In genomic region chr11:69295995-69296889, GRCh38 we compare ENCODE assay signal across 8 cellular contexts. TPM values are rescaled to one million over a fixed set of nuclear protein-coding genes. Genes with fewer than 3 reads are reported as not detected.
DNase-seq lines count a peak whose midpoint lies in the region; ATAC-seq, FAIRE-seq and TF ChIP-seq lines count a peak whose summit lies in the region.

No MANE protein-coding gene starts in this region.

- ATAC-seq in GM12878 (no peak), lung (ENCODE audit: insufficient read depth, low FRiP score) (no peak), HG02588 (IDR thresholded peaks at IDR 0.05; ENCODE audit: unreplicated experiment) (no peak), GM19328 (IDR thresholded peaks at IDR 0.05; ENCODE audit: unreplicated experiment) (no peak), GM21423 (IDR thresholded peaks at IDR 0.05; ENCODE audit: unreplicated experiment) (no peak)

- H2AFZ ChIP-seq in GM12878 (ENCODE audit: control insufficient read depth, low read depth, low read length): no peak overlapping the region; the same call in 1 of the 2 replicates

- H3K4me1 ChIP-seq in GM12878 (ENCODE audit: control insufficient read depth, insufficient read depth, low read length) (peaks cover 32% of the 10 kb centered on the region), lung (ENCODE audit: control insufficient read depth in 2 of 2, insufficient read depth in 2 of 2, low read length in 2 of 2) (peaks cover 0 to 64% of the 10 kb centered on the region in 2 donors), prostate gland (replicated peaks) (no peaks in the 10 kb centered on the region)

- H3K9ac ChIP-seq in GM12878 (ENCODE audit: control insufficient read depth, insufficient read depth, low read length): 0 out of 2 replicates have a peak overlapping the region, but pooled peaks have one; percentile 32

- in situ Hi-C loops in GM12878 (cut with MboI): no loop called here

- no peak for TF ChIP-seq RAD21 in GM12878 (IDR thresholded peaks at IDR 0.05; ENCODE audit: insufficient read depth, low read depth, low read length)

- H3K4me3 ChIP-seq in GM12878: peak overlapping the region; percentile 16; the same call in 1 of the 2 replicates
- no peak overlapping the region for H3K4me3 ChIP-seq in lung
- no peak overlapping the region for H3K4me3 ChIP-seq in prostate gland

- H3K27me3 ChIP-seq in GM12878 (replicated peaks in 1 of 2; ENCODE audit: control insufficient read depth in 2 of 2, insufficient read depth in 2 of 2, low read length in 1 of 2) (no peaks in the 10 kb centered on the region), lung (ENCODE audit: control insufficient read depth, insufficient read depth) (no peaks in the 10 kb centered on the region), prostate gland (replicated peaks; ENCODE audit: insufficient read depth) (no peaks in the 10 kb centered on the region)

- CTCF ChIA-PET in GM12878 (lab: Yijun Ruan, JAX): interaction anchor here (0.7 to 2.1 kb wide), 9 partner anchors 16 to 375 kb away, joined by 3 to 10 read pairs (median 4); no protein-coding TSS in a partner anchor

- intact Hi-C loops in GM12878 (cut with micrococcal nuclease; ENCODE audit: unreplicated experiment) (loop anchor here (2.0 to 5.0 kb wide), 4 partner anchors 129 to 454 kb away; partner anchors contain the start of gene CPT1A), prostate gland (cut with DNase I) (loop anchor here (10.0 kb wide), 1 partner anchor 169 kb away; no protein-coding TSS in a partner anchor)

- BruUV-seq in GM12878 (replicated peaks; lab: Mats Ljungman, UMichigan): no TSS peak

- TF ChIP-seq POLR2A in GM12878 (IDR thresholded peaks at IDR 0.05; ENCODE audit: low read depth, low read length) (no peak), prostate gland (IDR thresholded peaks at IDR 0.05) (no peak)

- POLR2A ChIA-PET in GM12878 (lab: Charles Lee): interaction anchor here (1.0 to 1.8 kb wide), 3 partner anchors 16 to 37 kb away, joined by 3 to 9 read pairs (median 6); no protein-coding TSS in a partner anchor

- no peaks in the 10 kb centered on the region for H4K20me1 ChIP-seq in GM12878 (ENCODE audit: control insufficient read depth, insufficient read depth)

- SMC1A ChIA-PET in GM12878 (lab: Charles Lee; ENCODE audit: uncharacterized antibody, unreplicated experiment): interaction anchor here (0.7 to 3.9 kb wide), 19 partner anchors 8 to 346 kb away, joined by 3 to 31 read pairs (median 5); partner anchors contain the start of genes CCND1 and SMIM38

- H3K36me3 ChIP-seq in GM12878 (ENCODE audit: control insufficient read depth in 2 of 2, insufficient read depth in 2 of 2, low read length in 1 of 2) (no peaks in the 10 kb centered on the region), lung (ENCODE audit: control insufficient read depth in 2 of 2, insufficient read depth in 2 of 2, low read length in 2 of 2) (no peaks in the 10 kb centered on the region), prostate gland (no peaks in the 10 kb centered on the region)

- 56% methylated on average over 18 of the region's 18 CpGs for WGBS in GM12878 (ENCODE audit: insufficient coverage, insufficient replicate concordance, low lambda C conversion rate, missing lambda C conversion rate)
- WGBS in lung, 2 donors: 69 to 75% methylated on average over 17 to 18 of the region's 18 CpGs
- WGBS in prostate gland: 86% methylated on average over 18 of the region's 18 CpGs

- peak overlapping the region; percentile 93 for H3K4me2 ChIP-seq in GM12878 (ENCODE audit: control insufficient read depth, insufficient read depth)

- H3K27ac ChIP-seq in GM12878 (ENCODE audit: control insufficient read depth, insufficient read depth) (peak overlapping the region; percentile 89), lung (ENCODE audit: low read depth in 1 of 2, low read length in 1 of 2) (peak overlapping the region; percentile 81 to 98), prostate gland (no peak overlapping the region)

- FAIRE-seq in GM12878 (lab: Jason Lieb, UNC): no peak

- TF ChIP-seq CTCF in GM12878 (IDR thresholded peaks at IDR 0.05 in 2 of 3, conservative IDR thresholded peaks at IDR 0.05 in 1 of 3; ENCODE audit: control insufficient read depth in 2 of 3, extremely low read depth in 1 of 3, insufficient read depth in 1 of 3, low read depth in 3 of 3, low read length in 3 of 3): no peak
- no peak for TF ChIP-seq CTCF in lung (IDR thresholded peaks at IDR 0.05; ENCODE audit: control extremely low read depth, extremely low read depth)
- TF ChIP-seq CTCF in prostate gland (IDR thresholded peaks at IDR 0.05): no peak

- DNase-seq in AG20443 (ENCODE audit: low spot score) (peak; percentile 82), Kasumi-1 (lab: John Stamatoyannopoulos, UW) (peak; percentile 46 to 61), GM12878 (ENCODE audit: low read depth, low spot score) (no peak), lung (ENCODE audit: low spot score) (peak; percentile 63), prostate gland (ENCODE audit: low spot score) (no peak)

- H3K9me3 ChIP-seq in GM12878 (replicated peaks; ENCODE audit: control insufficient read depth, insufficient read depth, low read length) (no peaks in the 10 kb centered on the region; the same call in 2 of the 3 replicates), lung (ENCODE audit: control insufficient read depth in 2 of 2, insufficient read depth in 1 of 2, low read length in 1 of 2) (no peaks in the 10 kb centered on the region), prostate gland (no peaks in the 10 kb centered on the region)

- RAD21 ChIA-PET in GM12878 (lab: Charles Lee; ENCODE audit: unreplicated experiment): interaction anchor here (0.6 to 4.1 kb wide), 21 partner anchors 9 to 374 kb away, joined by 3 to 28 read pairs (median 6); partner anchors contain the start of gene SMIM38

- TF ChIP-seq EP300 in GM12878 (IDR thresholded peaks at IDR 0.05; ENCODE audit: borderline replicate concordance in 1 of 2, control insufficient read depth in 1 of 2, low read depth in 2 of 2, low read length in 2 of 2): no peak

- no peaks in the 10 kb centered on the region for H3K79me2 ChIP-seq in GM12878 (ENCODE audit: control insufficient read depth, insufficient read depth, low read length)

TF ChIP-seq in GM12878, 131 proteins besides CTCF, POLR2A, EP300 and RAD21 (continues in another document):
- no peak for TF ChIP-seq GABPA (IDR thresholded peaks at IDR 0.05; ENCODE audit: low read depth)
- no peak for TF ChIP-seq WRNIP1 (IDR thresholded peaks at IDR 0.05; ENCODE audit: borderline replicate concordance, low read depth, low read length)
- TF ChIP-seq E2F4 (IDR thresholded peaks at IDR 0.05; ENCODE audit: low read depth, low read length): no peak
- TF ChIP-seq YY1 (IDR thresholded peaks at IDR 0.05; ENCODE audit: low read depth, low read length): no peak
- TF ChIP-seq BACH1 (IDR thresholded peaks at IDR 0.05; ENCODE audit: borderline replicate concordance): no peak
- no peak for TF ChIP-seq TAF1 (IDR thresholded peaks at IDR 0.05; ENCODE audit: borderline replicate concordance, low read depth, low read length)
- no peak for TF ChIP-seq SIN3A (IDR thresholded peaks at IDR 0.05; ENCODE audit: low read depth, low read length)
- TF ChIP-seq E2F8 (IDR thresholded peaks at IDR 0.05; ENCODE audit: low read depth, partially characterized antibody): no peak

RNA-seq across cellular contexts. Expression of gene MYEOV, which starts 2.3 kb away (rescaled TPM):
- 0.63 and 2.6 TPM in 2 replicates for total RNA-seq in GM12878 (2013; cell fraction: nucleolus; rRNA removed)
- 0.40 TPM in 1 of 2 replicates, not detected in the other for total RNA-seq in GM12878 (2014; rRNA removed)
- total RNA-seq in GM12878 (2014; rRNA removed; fragmentation: Illumina TruSeq; extraction: Trizol): 0.13 TPM in 1 of 2 replicates, not detected in the other
- total RNA-seq in GM12878 (2021): 0.18 and 0.53 TPM in 2 replicates
- 0.10 TPM for polyA plus RNA-seq in GM12878 (2011; ENCODE audit: low read depth)
- polyA plus RNA-seq in GM12878 (2011; rRNA removed): 0.26 and 0.72 TPM in 2 replicates
- polyA plus RNA-seq in GM12878 (2011; cell fraction: cytosol; rRNA removed): 0.30 and 0.33 TPM in 2 replicates
- polyA plus RNA-seq in GM12878 (2011; cell fraction: nucleus; rRNA removed): 0.44 and 0.73 TPM in 2 replicates
- polyA plus RNA-seq in GM12878 (2012): 0.52 and 0.55 TPM in 2 replicates
- polyA plus RNA-seq in GM12878 (2014; fragmentation: Illumina TruSeq; extraction: Trizol): 0.40 and 0.51 TPM in 2 replicates
- polyA plus RNA-seq in GM12878 (2014; fragmentation: Nextera tagmentation; extraction: Ambion mirVana): under 1 TPM in 1 of 2 experiments, not detected in 1; 0.05 TPM
- 0.19 and 0.29 TPM in 2 replicates for polyA plus RNA-seq in GM12878 (2014; rRNA removed)
- not detected for polyA plus RNA-seq in GM12878 (2016; fragmentation: Nextera tagmentation; extraction: Ambion mirVana)
- 0.22 and 0.57 TPM in 2 replicates for polyA minus RNA-seq in GM12878 (2011; rRNA and poly(A)+ RNA removed)
- polyA minus RNA-seq in GM12878 (2011; cell fraction: cytosol; rRNA and poly(A)+ RNA removed): not detected in 2 replicates
- polyA minus RNA-seq in GM12878 (2011; cell fraction: nucleus; rRNA and poly(A)+ RNA removed): 0.73 TPM in 1 of 2 replicates, not detected in the other
- under 1 TPM; 0.52 to 0.77 TPM for total RNA-seq in lung
- polyA plus RNA-seq in lung: under 1 TPM; 0.37 to 0.82 TPM
- total RNA-seq in prostate gland: 1 to 10 TPM in 1 of 2 donors, not detected in 1; 1.1 TPM

Comparison
In these comparisons a context has a peak if more than half of its experiments do, and no peak if none do; other contexts are left out.
1. DNase-seq: peak in AG20443 (single experiment), Kasumi-1 (2 of 2) and lung (single experiment); none in GM12878 (single experiment) and prostate gland (single experiment).
2. H3K27ac ChIP-seq: peak in GM12878 (single experiment) and lung (2 of 2); none in prostate gland (0 of 2).